In genomic region chr11:59144096-59144495, GRCh38 we compare ENCODE assay signal across 8 cellular contexts. TPM values are rescaled to one million over a fixed set of nuclear protein-coding genes. Genes with fewer than 3 reads are reported as not detected.
DNase-seq lines count a peak whose midpoint lies in the region; ATAC-seq lines count a peak whose summit lies in the region.

No MANE protein-coding gene starts in this region.

- in situ Hi-C loops in GM23248 (cut with MboI): no loop called here

- no peak for DNase-seq in GM23248
- DNase-seq in SJCRH30: no peak
- no peak for DNase-seq in skeletal muscle cell (ENCODE audit: low read depth)
- no peak for DNase-seq in NCI-H2196 (lab: John Stamatoyannopoulos, UW; ENCODE audit: unreplicated experiment)

- H2AFZ ChIP-seq in GM23248: peak overlapping the region; percentile 96

- H4K20me1 ChIP-seq in GM23248 (ENCODE audit: insufficient read depth): no peaks in the 10 kb centered on the region

- peak overlapping the region; percentile 90 for H3K27ac ChIP-seq in GM23248
- H3K27ac ChIP-seq in SJCRH30: peak overlapping the region; percentile 63
- peak overlapping the region; percentile 83 to 87 for H3K27ac ChIP-seq in esophagus (ENCODE audit: low read depth in 2 of 2, low read length in 1 of 2)

- WGBS in GM23248 (ENCODE audit: low coverage in 1 of 2, low lambda C conversion rate in 2 of 2, missing lambda C conversion rate in 2 of 2), 2 experiments: 16 to 21% methylated on average over 1 of the region's 1 CpG
- WGBS in esophagus, 2 donors: 84 to 85% methylated on average over 1 of the region's 1 CpG

- H3K4me3 ChIP-seq in GM23248 (peak overlapping the region; percentile 99), SJCRH30 (peak overlapping the region; percentile 54), esophagus (ENCODE audit: low read depth in 1 of 2, low read length in 2 of 2) (peak overlapping the region; percentile 49 to 51), skeletal muscle cell (ENCODE audit: low read depth, low read length) (peak overlapping the region; percentile 61)

- H3K9me3 ChIP-seq in GM23248 (ENCODE audit: low read depth): no peaks in the 10 kb centered on the region
- no peaks in the 10 kb centered on the region for H3K9me3 ChIP-seq in SJCRH30 (replicated peaks)
- H3K9me3 ChIP-seq in esophagus (ENCODE audit: control insufficient read depth in 2 of 2, insufficient read depth in 1 of 2, low read depth in 1 of 2, low read length in 1 of 2): no peaks in the 10 kb centered on the region

- peak overlapping the region; percentile 99 for H3K4me2 ChIP-seq in GM23248 (ENCODE audit: unreplicated experiment)

- H3K27me3 ChIP-seq in GM23248 (replicated peaks; ENCODE audit: insufficient read depth) (no peaks in the 10 kb centered on the region), SJCRH30 (no peaks in the 10 kb centered on the region), esophagus (ENCODE audit: control insufficient read depth in 1 of 2, insufficient read depth in 2 of 2, low read length in 2 of 2) (no peaks in the 10 kb centered on the region)

- ATAC-seq in GM18498 (IDR thresholded peaks at IDR 0.05; ENCODE audit: unreplicated experiment) (no peak), HG03025 (IDR thresholded peaks at IDR 0.05; ENCODE audit: low FRiP score, unreplicated experiment) (no peak), GM21737 (IDR thresholded peaks at IDR 0.05; ENCODE audit: unreplicated experiment) (no peak)

- peaks cover 8% of the 10 kb centered on the region; the same call in 1 of the 2 replicates for H3K36me3 ChIP-seq in GM23248 (ENCODE audit: low read depth)
- H3K36me3 ChIP-seq in SJCRH30: 0 out of 2 replicates have a peak, but pooled peaks cover 2% of the 10 kb centered on the region
- H3K36me3 ChIP-seq in esophagus (ENCODE audit: control insufficient read depth in 2 of 2, insufficient read depth in 2 of 2, low read length in 1 of 2): no peaks in the 10 kb centered on the region

- no peaks in the 10 kb centered on the region for H3K9me2 ChIP-seq in GM23248 (ENCODE audit: insufficient read depth)

- H3K4me1 ChIP-seq in GM23248 (ENCODE audit: insufficient read depth) (peaks cover 20% of the 10 kb centered on the region), SJCRH30 (no peaks in the 10 kb centered on the region), esophagus (ENCODE audit: control insufficient read depth in 2 of 2, insufficient read depth in 2 of 2, low read length in 1 of 2) (peaks cover 0 to 2% of the 10 kb centered on the region in 2 donors)

- H3K9ac ChIP-seq in GM23248: peak overlapping the region; percentile 93

- H3K79me2 ChIP-seq in GM23248 (ENCODE audit: insufficient read depth): peaks cover 50% of the 10 kb centered on the region

- peaks cover 46% of the 10 kb centered on the region for H3F3A ChIP-seq in GM23248 (ENCODE audit: insufficient read depth)

RNA-seq across cellular contexts. Expression of gene FAM111A, which starts 1.4 kb away (rescaled TPM):
- 32.3 and 55.3 TPM in 2 replicates for total RNA-seq in GM23248 (2014; rRNA removed; shearing (Covaris generic))
- polyA plus RNA-seq in GM23248 (2016; fragmentation: Nextera tagmentation; extraction: Ambion mirVana) (27.7 and 31.6 TPM in 2 replicates), esophagus (10 to 100 TPM in 1 of 2 donors, 1 to 10 TPM in 1; 6.6 to 21.7 TPM)
- total RNA-seq in SJCRH30 (2014; rRNA removed; shearing (Covaris generic)): 19.8 and 25.5 TPM in 2 replicates

RNA-seq across cellular contexts. Expression of gene DTX4, which starts 27.8 kb away (rescaled TPM):
- total RNA-seq in GM23248 (2014; rRNA removed; shearing (Covaris generic)): 0.22 and 0.38 TPM in 2 replicates
- polyA plus RNA-seq in GM23248 (2016; fragmentation: Nextera tagmentation; extraction: Ambion mirVana) (0.10 and 0.16 TPM in 2 replicates), esophagus (1 to 10 TPM; 1.8 to 2.4 TPM)
- 26.3 and 26.7 TPM in 2 replicates for total RNA-seq in SJCRH30 (2014; rRNA removed; shearing (Covaris generic))

RNA-seq across cellular contexts. Expression of gene FAM111B, which starts 37.1 kb away (rescaled TPM):
- total RNA-seq in GM23248 (2014; rRNA removed; shearing (Covaris generic)): 2.1 and 4.5 TPM in 2 replicates
- polyA plus RNA-seq in GM23248 (2016; fragmentation: Nextera tagmentation; extraction: Ambion mirVana) (6.8 and 7.3 TPM in 2 replicates), esophagus (1 to 10 TPM; 3.1 to 5.3 TPM)
- 58.3 and 69.9 TPM in 2 replicates for total RNA-seq in SJCRH30 (2014; rRNA removed; shearing (Covaris generic))

RNA-seq across cellular contexts. Expression of gene GLYATL1B, which starts 58.0 kb away (rescaled TPM):
- not detected in 2 replicates for total RNA-seq in GM23248 (2014; rRNA removed; shearing (Covaris generic))
- polyA plus RNA-seq in GM23248 (2016; fragmentation: Nextera tagmentation; extraction: Ambion mirVana) (not detected in 2 replicates), esophagus (not detected)
- 0.24 and 0.28 TPM in 2 replicates for total RNA-seq in SJCRH30 (2014; rRNA removed; shearing (Covaris generic))

Comparison
In these comparisons a context has a peak if more than half of its experiments do, and no peak if none do; other contexts are left out.
1. RNA of gene DTX4, which starts 27.8 kb away (total RNA-seq): 26.3 to 26.7 TPM in SJCRH30; 0.22 to 0.38 TPM in GM23248; every median in the first group is over 10 times any median in the second.
2. RNA of gene FAM111B, which starts 37.1 kb away (total RNA-seq): 58.3 to 69.9 TPM in SJCRH30; 2.1 to 4.5 TPM in GM23248; every median in the first group is over 10 times any median in the second.
3. Peak in every context shown above with its lines, with median percentiles within 50 percentile points of each other: H3K27ac ChIP-seq and H3K4me3 ChIP-seq.